13 cellular contexts compared by ENCODE assay signal in the genomic region with DNA sequence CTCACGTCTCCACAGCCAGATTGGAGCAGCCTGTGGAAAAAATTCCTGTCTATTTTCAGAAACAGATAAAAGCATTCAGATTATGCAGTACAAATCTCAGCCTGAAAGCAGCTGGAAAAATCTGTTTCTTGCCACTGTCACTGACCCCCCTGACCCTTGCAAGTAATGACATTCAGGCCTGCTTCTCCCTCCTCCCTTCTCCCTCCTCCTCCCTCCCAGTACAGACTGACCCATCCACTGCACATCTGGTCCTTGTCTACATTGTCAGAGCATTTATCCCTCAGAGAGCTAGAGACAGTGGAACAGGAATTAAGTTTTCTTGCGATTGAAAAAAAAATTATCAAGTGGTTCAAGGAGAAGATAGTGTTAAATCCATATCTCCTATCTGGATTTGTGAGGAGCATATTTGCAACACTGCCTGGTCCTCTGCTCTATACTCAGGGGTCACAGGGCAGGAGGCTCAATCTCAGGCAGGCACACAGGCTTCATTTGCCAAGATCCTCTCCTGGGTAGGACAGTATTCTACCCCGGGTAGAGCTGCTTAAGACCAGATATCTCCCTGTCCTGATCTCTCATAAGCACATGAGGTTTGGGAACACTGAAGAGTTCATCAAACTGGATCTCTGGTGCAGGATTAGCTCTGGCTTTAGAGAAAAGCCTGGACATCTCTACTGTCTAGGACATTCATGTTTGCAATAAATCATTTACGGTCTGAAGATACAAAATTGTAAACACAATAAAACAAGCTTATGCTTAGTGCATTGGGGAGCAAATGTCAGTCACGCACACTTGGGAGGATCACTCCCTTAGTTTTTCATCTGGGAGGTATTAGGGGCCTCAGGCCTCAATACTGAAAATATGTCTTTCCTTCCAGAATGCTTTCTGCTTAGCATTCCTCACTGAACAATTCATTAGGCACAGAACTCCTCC. TPM values are rescaled to one million over a fixed set of nuclear protein-coding genes. Genes with fewer than 3 reads are reported as not detected.
DNase-seq lines count a peak whose midpoint lies in the region; ATAC-seq and TF ChIP-seq lines count a peak whose summit lies in the region.
"Had no signal": no experiment of that assay in that cellular context is flagged by ENCODE, and none has a peak within 500 bp of the region (broad histone marks: within the 10 kb centered on the region; RNA-seq: fewer than 3 reads in every experiment).

No MANE protein-coding gene starts in this region.

- H3K4me3 ChIP-seq in WERI-Rb-1 (ENCODE audit: low read depth, low read length) (no peak overlapping the region), foreskin fibroblast (ENCODE audit: low read depth in 1 of 2, low read length in 2 of 2) (no peak overlapping the region), mucosa of descending colon (no peak overlapping the region), testis (no peak overlapping the region)
- H3K4me3 ChIP-seq: SJSA1 had no signal

- no peaks in the 10 kb centered on the region for H3K4me1 ChIP-seq in mucosa of descending colon (ENCODE audit: low read depth)
- peaks cover 40% of the 10 kb centered on the region for H3K4me1 ChIP-seq in testis

- H3K4me3 Mint-ChIP-seq in activated T-cell treated with anti-CD3 and anti-CD28 coated beads, Interleukin-2, amount 50 U/mL, for 72 hours = no peak overlapping the region
- H3K4me3 Mint-ChIP-seq: CD4-positive, CD25-positive, alpha-beta regulatory T cell had no signal

- H3K36me3 ChIP-seq in WERI-Rb-1 = no peaks in the 10 kb centered on the region
- H3K36me3 ChIP-seq in mucosa of descending colon (ENCODE audit: low read depth) = no peaks in the 10 kb centered on the region
- no peaks in the 10 kb centered on the region for H3K36me3 ChIP-seq in testis (ENCODE audit: low read depth, missing control alignments)
- H3K36me3 ChIP-seq: SJSA1 had no signal

- peak; percentile 31 for ATAC-seq in mucosa of descending colon
- no peak for ATAC-seq in HG02763 (IDR thresholded peaks at IDR 0.05; ENCODE audit: unreplicated experiment)
- ATAC-seq in GM21528 (IDR thresholded peaks at IDR 0.05; ENCODE audit: low FRiP score, unreplicated experiment) = no peak
- no peak for ATAC-seq in GM18505 (IDR thresholded peaks at IDR 0.05; ENCODE audit: unreplicated experiment)
- ATAC-seq in activated T-cell treated with anti-CD3 and anti-CD28 coated beads, Interleukin-2, amount 50 U/mL, for 72 hours (replicated peaks in 1 of 2) = no peak

- DNase-seq in WERI-Rb-1 (peak; percentile 20), foreskin fibroblast (peak; percentile 20 to 47), mucosa of descending colon (peak in 1 of 3 donors; percentile 36), testis (peak; percentile 46)
- DNase-seq in activated T-cell treated with anti-CD3 and anti-CD28 coated beads, Interleukin-2, amount 50 U/mL, for 72 hours = no peak
- DNase-seq: activated CD4-positive, CD25-positive, alpha-beta regulatory T cell treated with anti-CD3 and anti-CD28 coated beads, Interleukin-2, amount 50 U/mL, for 72 hours; activated effector memory CD4-positive, alpha-beta T cell treated with anti-CD3 and anti-CD28 coated beads, Interleukin-2, amount 50 U/mL, for 16 hours; CD4-positive, CD25-positive, alpha-beta regulatory T cell; NCI-H1417 treated with DMSO at 0.1 percent for 48 hours had no signal

- intact Hi-C loops in mucosa of descending colon (cut with DNase I, micrococcal nuclease) = no loop called here
- intact Hi-C loops in testis (cut with DNase I; ENCODE audit: low total_unique reads) = no loop called here

- WGBS in testis, 2 donors = 34 to 55% methylated on average over 5 of the region's 5 CpGs

- peaks cover 41% of the 10 kb centered on the region for H3K4me1 Mint-ChIP-seq in activated T-cell treated with anti-CD3 and anti-CD28 coated beads, Interleukin-2, amount 50 U/mL, for 72 hours (ENCODE audit: low read depth)

- H3K27me3 ChIP-seq in WERI-Rb-1 (ENCODE audit: insufficient read depth, low read depth, severe bottlenecking) (no peaks in the 10 kb centered on the region), testis (no peaks in the 10 kb centered on the region)
- H3K27me3 ChIP-seq: SJSA1 had no signal

- H3K9me3 ChIP-seq in WERI-Rb-1 (ENCODE audit: severe bottlenecking) (no peaks in the 10 kb centered on the region), mucosa of descending colon (no peaks in the 10 kb centered on the region), testis (no peaks in the 10 kb centered on the region)
- H3K9me3 ChIP-seq: SJSA1 had no signal

- TF ChIP-seq POLR2A in testis (IDR thresholded peaks at IDR 0.05) (no peak), GM18505 (IDR thresholded peaks at IDR 0.05; ENCODE audit: borderline replicate concordance, extremely low read depth, insufficient read depth, insufficient read length) (no peak)

- H3K36me3 Mint-ChIP-seq in activated T-cell treated with anti-CD3 and anti-CD28 coated beads, Interleukin-2, amount 50 U/mL, for 72 hours (ENCODE audit: insufficient read depth in 2 of 2) = no peaks in the 10 kb centered on the region
- H3K36me3 Mint-ChIP-seq: CD4-positive, CD25-positive, alpha-beta regulatory T cell had no signal

- H3K27ac Mint-ChIP-seq in activated T-cell treated with anti-CD3 and anti-CD28 coated beads, Interleukin-2, amount 50 U/mL, for 72 hours = no peak overlapping the region

- H3K9me3 Mint-ChIP-seq in activated T-cell treated with anti-CD3 and anti-CD28 coated beads, Interleukin-2, amount 50 U/mL, for 72 hours = no peaks in the 10 kb centered on the region
- H3K9me3 Mint-ChIP-seq: CD4-positive, CD25-positive, alpha-beta regulatory T cell had no signal

- no peak for TF ChIP-seq CTCF in WERI-Rb-1 (IDR thresholded peaks at IDR 0.05; ENCODE audit: low read depth, low read length)
- TF ChIP-seq CTCF in foreskin fibroblast (IDR thresholded peaks at IDR 0.05; ENCODE audit: low read depth, low read length) = no peak
- no peak for TF ChIP-seq CTCF in mucosa of descending colon (IDR thresholded peaks at IDR 0.05)
- no peak for TF ChIP-seq CTCF in testis (IDR thresholded peaks at IDR 0.05)

- H3K27ac ChIP-seq in WERI-Rb-1 (peak overlapping the region; percentile 41), testis (peak overlapping the region in 1 of 2 donors; percentile 78)
- H3K27ac ChIP-seq: SJSA1 had no signal

- no peaks in the 10 kb centered on the region for H3K27me3 Mint-ChIP-seq in activated T-cell treated with anti-CD3 and anti-CD28 coated beads, Interleukin-2, amount 50 U/mL, for 72 hours (ENCODE audit: low read depth)
- H3K27me3 Mint-ChIP-seq: CD4-positive, CD25-positive, alpha-beta regulatory T cell had no signal

RNA-seq across cellular contexts. Expression of a gene that starts 34.4 kb away (rescaled TPM):
- total RNA-seq in mucosa of descending colon = 10 to 100 TPM; 18.1 to 27.1 (median 22.2) TPM
- 10 to 100 TPM; 34.9 to 39.4 TPM for total RNA-seq in testis
- polyA plus RNA-seq in testis (ENCODE audit: insufficient read depth, low read depth, low replicate concordance) = 11.1 TPM
- total RNA-seq in activated T-cell treated with anti-CD3 and anti-CD28 coated beads, Interleukin-2, amount 50 U/mL, for 72 hours = 10 to 100 TPM; 46.6 to 51.6 TPM

Comparison
In these comparisons a context has a peak if more than half of its experiments do, and no peak if none do; other contexts are left out.
1. DNase-seq: peak in WERI-Rb-1 (single experiment), foreskin fibroblast (2 of 2) and testis (single experiment); none in activated T-cell treated with anti-CD3 and anti-CD28 coated beads, Interleukin-2, amount 50 U/mL, for 72 hours (0 of 2).